ENCODE assay signal across 3 cellular contexts in the genomic region with DNA sequence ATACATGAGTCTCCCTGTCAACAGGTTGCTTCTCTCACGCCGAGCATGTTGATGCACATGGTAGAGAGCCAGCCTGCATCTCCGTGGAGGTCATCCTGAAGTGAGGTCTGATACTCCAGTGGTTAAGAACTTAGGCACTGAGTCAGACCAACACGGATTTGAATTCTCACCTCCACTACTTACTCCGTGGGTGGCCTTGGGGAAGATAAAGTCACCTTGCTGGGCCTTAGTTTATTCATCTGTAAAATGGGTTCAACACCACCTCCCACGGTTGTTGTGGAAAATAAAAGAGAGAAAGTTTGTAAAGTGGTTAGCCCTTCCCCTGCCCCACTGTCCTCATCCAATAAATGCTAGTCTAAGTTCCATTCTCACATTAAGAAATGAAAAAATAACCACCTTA.
TF ChIP-seq lines count a peak whose summit lies in the region.

No MANE protein-coding gene starts in this region.

TF ChIP-seq in HepG2, 621 proteins besides CTCF, POLR2A, EP300 and RAD21:
- TF ChIP-seq ZNF629 (CRISPR knock-in tag; conservative IDR thresholded peaks at IDR 0.05) (peak; percentile 67), RERE (CRISPR knock-in tag; IDR thresholded peaks at IDR 0.05; ENCODE audit: low read depth) (no peak)

TF ChIP-seq in HEK293, 187 proteins besides CTCF, POLR2A, EP300 and RAD21:
- no peak for TF ChIP-seq ZFP41 (tag by site-specific recombination; IDR thresholded peaks at IDR 0.05; ENCODE audit: borderline replicate concordance)
- no peak for TF ChIP-seq BCL11A (tag by site-specific recombination; IDR thresholded peaks at IDR 0.05; ENCODE audit: low read depth)
- no peak for TF ChIP-seq ZNF571 (tag by site-specific recombination; IDR thresholded peaks at IDR 0.05)
- no peak for TF ChIP-seq ZNF146 (tag by site-specific recombination; IDR thresholded peaks at IDR 0.05)
- TF ChIP-seq ZNF354C (tag by site-specific recombination; IDR thresholded peaks at IDR 0.05; ENCODE audit: borderline replicate concordance, low read depth) = no peak
- TF ChIP-seq IKZF3 (tag by site-specific recombination; IDR thresholded peaks at IDR 0.05) = no peak
- 0 out of 2 replicates have a peak, but pooled peaks have one; percentile 22 for TF ChIP-seq SCRT2 (tag by site-specific recombination; IDR thresholded peaks at IDR 0.05)
TF ChIP-seq in HEK293: peak in this region for 1.

TF ChIP-seq in H1, 55 proteins besides CTCF, POLR2A, EP300 and RAD21:
- TF ChIP-seq KDM1A (IDR thresholded peaks at IDR 0.05; ENCODE audit: borderline replicate concordance, low read length) (peak; percentile 74; the same call in 1 of the 2 replicates), CTBP2 (IDR thresholded peaks at IDR 0.05; ENCODE audit: borderline replicate concordance, insufficient read depth, insufficient read length, low read length) (no peak)
